ENCODE assay signal across 8 cellular contexts in genomic region chr5:145856285-145856818, GRCh38. TPM values are rescaled to one million over a fixed set of nuclear protein-coding genes. Genes with fewer than 3 reads are reported as not detected.
A peak's percentile ranks its signal among the peaks of the same experiment; 100 is the strongest.
DNase-seq lines count a peak whose midpoint lies in the region; ATAC-seq and TF ChIP-seq lines count a peak whose summit lies in the region.

No MANE protein-coding gene starts in this region.

- DNase-seq in AG08396 (ENCODE audit: low spot score) (peak; percentile 31), cardiac fibroblast (ENCODE audit: low read depth in 2 of 2) (peak; percentile 60 to 67), left colon (peak; percentile 36 to 39), H4 (ENCODE audit: low spot score) (no peak)
- DNase-seq in stimulated activated CD4-positive, alpha-beta T cell treated with anti-CD3 and anti-CD28 coated beads, Interleukin-1b, Interleukin-23, amount 100 ng/mL, for 48 hours: peak; percentile 40

- H3K4me3 ChIP-seq in cardiac fibroblast (replicated peaks in 1 of 2; ENCODE audit: low read depth in 2 of 2, low read length in 2 of 2): no peak overlapping the region

- ATAC-seq in HG02938 (IDR thresholded peaks at IDR 0.05; ENCODE audit: unreplicated experiment): peak; percentile 46
- no peak for ATAC-seq in left colon
- ATAC-seq in HG03457 (IDR thresholded peaks at IDR 0.05; ENCODE audit: unreplicated experiment): no peak
- ATAC-seq in HG03139 (IDR thresholded peaks at IDR 0.05; ENCODE audit: unreplicated experiment): no peak

- no peak for TF ChIP-seq CTCF in cardiac fibroblast (IDR thresholded peaks at IDR 0.05; ENCODE audit: low read depth, low read length)

- intact Hi-C loops in left colon (cut with DNase I, micrococcal nuclease): no loop called here

RNA-seq across cellular contexts. Expression of gene GRXCR2, which starts 16.5 kb away (rescaled TPM):
- total RNA-seq in left colon: not detected
- total RNA-seq in H4 (2014; rRNA removed; shearing (Covaris generic)): not detected in 2 replicates

RNA-seq across cellular contexts. Expression of gene PRELID2, which starts 21.2 kb away (rescaled TPM):
- total RNA-seq in left colon: 10 to 100 TPM; 86.8 to 95.0 TPM
- 6.6 and 8.9 TPM in 2 replicates for total RNA-seq in H4 (2014; rRNA removed; shearing (Covaris generic))
